In the genomic region with DNA sequence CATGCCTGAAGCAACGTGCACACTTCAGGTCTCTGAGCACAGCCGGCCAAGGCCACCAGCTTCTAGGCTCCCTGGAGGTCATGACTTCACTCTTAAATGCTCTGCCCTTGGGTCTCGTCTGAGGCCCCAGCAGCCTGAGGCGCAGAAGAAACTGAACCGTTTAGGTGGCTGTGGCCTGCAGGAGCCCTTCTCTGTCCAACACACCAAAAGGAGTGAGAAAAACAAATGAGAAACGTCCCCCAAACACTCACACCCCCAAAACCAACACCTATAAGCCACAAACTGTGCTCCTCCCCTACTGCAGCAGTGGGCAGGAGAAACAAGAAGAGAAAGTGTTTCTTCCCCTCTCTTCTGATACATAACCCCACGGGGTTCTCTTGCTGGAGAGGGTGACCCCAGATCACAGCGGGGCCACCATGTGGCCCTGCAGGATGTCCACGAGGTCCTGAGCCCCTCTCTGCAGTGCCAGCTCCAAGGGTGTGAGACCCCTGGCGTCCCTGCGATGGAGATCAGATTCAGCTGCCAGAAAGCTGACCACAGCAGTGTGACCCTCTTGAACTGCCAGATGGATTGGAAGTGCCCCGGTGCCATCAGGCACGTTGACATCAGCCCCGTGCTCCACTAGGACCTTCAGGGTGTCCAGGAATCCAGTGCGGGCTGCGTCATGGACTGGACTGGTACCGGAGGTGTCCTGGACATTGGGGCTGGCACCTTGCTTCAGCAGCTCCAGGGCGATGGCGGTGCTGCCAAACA, we compare ENCODE assay signal across 8 cellular contexts. TPM values are rescaled to one million over a fixed set of nuclear protein-coding genes. Genes with fewer than 3 reads are reported as not detected.
DNase-seq lines count a peak whose midpoint lies in the region; ATAC-seq and TF ChIP-seq lines count a peak whose summit lies in the region.

No MANE protein-coding gene starts in this region.

- H3K27ac Mint-ChIP-seq in IgD-negative memory B cell = peak overlapping the region; percentile 98 to 99 (median 99)

- H3K36me3 Mint-ChIP-seq in IgD-negative memory B cell = peaks cover 2% of the 10 kb centered on the region

- H3K9me3 ChIP-seq in DND-41 (ENCODE audit: insufficient read depth, low read length, severe bottlenecking) = no peaks in the 10 kb centered on the region

- peak; percentile 59 for DNase-seq in DND-41
- peak in 2 of 3 experiments; percentile 30 to 47 for DNase-seq in activated CD8-positive, alpha-beta memory T cell treated with anti-CD3 and anti-CD28 coated beads for 48 hours (ENCODE audit: low read depth in 2 of 3, low spot score in 2 of 3)
- no peak for DNase-seq in foreskin fibroblast
- DNase-seq in stimulated activated CD4-positive, alpha-beta T cell treated with anti-CD3 and anti-CD28 coated beads, Interleukin-4, amount 100 ng/mL, for 1 hour = peak; percentile 34
- no peak for DNase-seq in AG08396 (ENCODE audit: low spot score)
- no peak for DNase-seq in kidney tubule cell (ENCODE audit: low spot score)

- H3K27ac ChIP-seq in DND-41 (ENCODE audit: low read length) = peak overlapping the region; percentile 79

- H3K4me1 ChIP-seq in DND-41 (ENCODE audit: insufficient read depth, low read length) = peaks cover 56% of the 10 kb centered on the region

- no peak overlapping the region for H2AFZ ChIP-seq in DND-41 (ENCODE audit: low read depth, low read length)

- ATAC-seq in DND-41 (ENCODE audit: insufficient read depth, low read depth) (no peak), HG03520 (IDR thresholded peaks at IDR 0.05; ENCODE audit: unreplicated experiment) (no peak)

- peaks cover 32% of the 10 kb centered on the region for H4K20me1 ChIP-seq in DND-41 (ENCODE audit: insufficient read depth, low read length)

- peak overlapping the region; percentile 89 for H3K9ac ChIP-seq in DND-41 (ENCODE audit: low read depth, low read length)

- H3K4me2 ChIP-seq in DND-41 (ENCODE audit: insufficient read depth, low read length) = peak overlapping the region; percentile 90

- no peaks in the 10 kb centered on the region for H3K9me3 Mint-ChIP-seq in IgD-negative memory B cell

- no peak for TF ChIP-seq CTCF in DND-41 (IDR thresholded peaks at IDR 0.05; ENCODE audit: borderline replicate concordance, extremely low read depth, low read length, poor library complexity, severe bottlenecking)
- TF ChIP-seq CTCF in foreskin fibroblast (IDR thresholded peaks at IDR 0.05; ENCODE audit: low read depth, low read length) = no peak

- peaks cover 52% of the 10 kb centered on the region for H3K79me2 ChIP-seq in DND-41 (ENCODE audit: insufficient read depth, low read length)

- no peaks in the 10 kb centered on the region for H3K27me3 ChIP-seq in DND-41 (ENCODE audit: insufficient read depth, low read length, poor library complexity)

- H3K4me1 Mint-ChIP-seq in IgD-negative memory B cell = peaks cover 19 to 26% (median 25%) of the 10 kb centered on the region in 3 donors

- H3K4me3 Mint-ChIP-seq in IgD-negative memory B cell = peak overlapping the region; percentile 96 to 100 (median 98)

- peaks cover 29% of the 10 kb centered on the region for H3K36me3 ChIP-seq in DND-41 (ENCODE audit: insufficient read depth, low read length)

- no peaks in the 10 kb centered on the region for H3K27me3 Mint-ChIP-seq in IgD-negative memory B cell

- H3K4me3 ChIP-seq in DND-41 (ENCODE audit: low read depth in 1 of 2, low read length in 2 of 2) (peak overlapping the region in 1 of 2 experiments; percentile 83; a peak in 2 of 4 replicates), foreskin fibroblast (ENCODE audit: low read depth in 1 of 2, low read length in 2 of 2) (peak overlapping the region; percentile 83 to 85)

RNA-seq across cellular contexts. Expression of gene KRI1, which starts 1.0 kb away (rescaled TPM):
- polyA plus RNA-seq in IgD-negative memory B cell = 35.6 TPM

RNA-seq across cellular contexts. Expression of gene CDKN2D, which starts 1.9 kb away (rescaled TPM):
- 193 TPM for polyA plus RNA-seq in IgD-negative memory B cell

RNA-seq across cellular contexts. Expression of gene AP1M2, which starts 20.3 kb away (rescaled TPM):
- polyA plus RNA-seq in IgD-negative memory B cell = not detected

RNA-seq across cellular contexts. Expression of gene ATG4D, which starts 23.1 kb away (rescaled TPM):
- 21.0 TPM for polyA plus RNA-seq in IgD-negative memory B cell

RNA-seq across cellular contexts. Expression of gene S1PR5, which starts 49.6 kb away (rescaled TPM):
- 5.1 TPM for polyA plus RNA-seq in IgD-negative memory B cell

Comparison
In these comparisons a context has a peak if more than half of its experiments do, and no peak if none do; other contexts are left out.
1. DNase-seq: peak in DND-41 (single experiment), activated CD8-positive, alpha-beta memory T cell treated with anti-CD3 and anti-CD28 coated beads for 48 hours (2 of 3) and stimulated activated CD4-positive, alpha-beta T cell treated with anti-CD3 and anti-CD28 coated beads, Interleukin-4, amount 100 ng/mL, for 1 hour (single experiment); none in foreskin fibroblast (0 of 2), AG08396 (single experiment) and kidney tubule cell (single experiment).